In the genomic region with DNA sequence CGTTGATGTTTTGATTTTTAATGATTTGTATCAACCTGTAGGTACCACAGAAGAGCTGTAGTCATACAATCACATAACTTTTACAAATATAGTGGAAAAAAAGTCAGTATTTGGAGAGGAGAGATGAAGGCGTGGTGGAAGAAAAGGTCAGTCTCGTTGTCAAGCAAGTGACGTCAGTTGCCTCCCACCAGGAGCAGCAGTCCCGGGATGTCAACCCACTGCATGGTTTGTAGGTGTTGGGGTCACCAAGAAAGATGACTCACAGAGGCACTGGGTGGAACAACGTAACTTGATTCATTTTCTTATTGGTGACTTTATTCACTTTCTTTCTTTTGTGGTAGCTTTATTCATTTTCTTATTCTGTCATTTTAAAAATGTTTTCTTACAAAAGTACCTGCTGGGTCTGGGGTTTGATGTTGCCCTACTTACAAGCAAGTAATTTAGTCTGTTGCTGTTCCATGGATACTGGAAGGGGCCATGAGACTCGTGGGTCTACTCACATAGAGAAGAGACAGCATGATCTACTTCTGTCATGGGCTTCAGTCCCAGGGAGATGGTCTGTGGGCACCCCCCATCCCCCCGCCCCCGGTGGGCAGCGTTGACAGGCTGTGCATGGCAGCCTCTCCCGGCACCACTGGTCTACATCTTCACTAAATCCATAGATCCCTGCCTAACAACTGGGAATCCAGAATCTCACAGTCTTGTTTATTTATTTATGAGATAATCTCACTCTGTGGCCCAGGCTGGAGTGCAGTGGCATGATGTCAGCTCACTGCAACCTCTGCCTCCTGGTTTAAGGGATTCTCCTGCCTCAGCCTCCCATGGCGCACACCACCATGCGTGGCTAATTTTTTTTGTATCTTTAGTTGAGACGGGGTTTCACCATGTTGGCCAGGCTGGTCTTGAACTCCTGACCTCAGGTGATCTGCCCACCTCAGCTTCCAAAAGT, we compare ENCODE assay signal across 14 cellular contexts. TPM values are rescaled to one million over a fixed set of nuclear protein-coding genes. Genes with fewer than 3 reads are reported as not detected.
DNase-seq lines count a peak whose midpoint lies in the region; ATAC-seq and TF ChIP-seq lines count a peak whose summit lies in the region.
"Had no signal": no experiment of that assay in that cellular context is flagged by ENCODE, and none has a peak within 500 bp of the region (broad histone marks: within the 10 kb centered on the region; RNA-seq: fewer than 3 reads in every experiment).

No MANE protein-coding gene starts in this region.

- H3K4me3 Mint-ChIP-seq in activated naive CD8-positive, alpha-beta T cell treated with anti-CD3 and anti-CD28 coated beads for 36 hours = peak overlapping the region; percentile 12
- H3K4me3 Mint-ChIP-seq in stimulated activated naive CD8-positive, alpha-beta T cell treated with anti-CD3 and anti-CD28 coated beads, Interleukin-15, amount 100 ng/mL, for 72 hours = peak overlapping the region; percentile 24 to 30
- H3K4me3 Mint-ChIP-seq in type B pancreatic cell = no peak overlapping the region

- peaks cover 72% of the 10 kb centered on the region for H3K36me3 Mint-ChIP-seq in activated naive CD8-positive, alpha-beta T cell treated with anti-CD3 and anti-CD28 coated beads for 36 hours
- peaks cover 27% of the 10 kb centered on the region for H3K36me3 Mint-ChIP-seq in type B pancreatic cell

- H3K9me3 Mint-ChIP-seq in activated naive CD8-positive, alpha-beta T cell treated with anti-CD3 and anti-CD28 coated beads for 36 hours = peaks cover 18% of the 10 kb centered on the region
- peaks cover 8 to 28% of the 10 kb centered on the region in 2 donors for H3K9me3 Mint-ChIP-seq in stimulated activated naive CD8-positive, alpha-beta T cell treated with anti-CD3 and anti-CD28 coated beads, Interleukin-15, amount 100 ng/mL, for 72 hours
- peaks cover 12% of the 10 kb centered on the region for H3K9me3 Mint-ChIP-seq in type B pancreatic cell

- DNase-seq in activated gamma-delta T cell treated with anti-CD3 and anti-CD28 coated beads, Interleukin-2, amount 50 U/mL, for 16 hours (ENCODE audit: low read depth) = peak; percentile 25
- DNase-seq in activated gamma-delta T cell treated with Interleukin-2 at 50 U/mL for 16 hours (no peak), type B pancreatic cell (ENCODE audit: extremely low spot score, unreplicated experiment) (no peak), COR-L47 (lab: John Stamatoyannopoulos, UW) (no peak)
- DNase-seq in activated naive CD8-positive, alpha-beta T cell treated with anti-CD3 and anti-CD28 coated beads for 36 hours = peak; percentile 69
- peak in 2 of 3 donors; percentile 31 to 37 for DNase-seq in stimulated activated CD4-positive, alpha-beta T cell treated with anti-CD3 and anti-CD28 coated beads, Interleukin-12 subunit alpha, Interleukin-12 subunit beta, amount 100 ng/mL, for 48 hours (ENCODE audit: low read depth in 2 of 3, low spot score in 1 of 3)
- DNase-seq in stimulated activated naive CD8-positive, alpha-beta T cell treated with anti-CD3 and anti-CD28 coated beads, Interleukin-15, amount 100 ng/mL, for 72 hours = peak in 1 of 2 donors; percentile 60
- DNase-seq: body of pancreas, DMS79, GOT3, kidney glomerular epithelial cell, NCI-H2171 treated with DMSO at 0.1 percent for 48 hours had no signal

- no peak for TF ChIP-seq CTCF in type B pancreatic cell (conservative IDR thresholded peaks at IDR 0.05)

- peaks cover 5% of the 10 kb centered on the region for H3K27me3 Mint-ChIP-seq in activated naive CD8-positive, alpha-beta T cell treated with anti-CD3 and anti-CD28 coated beads for 36 hours
- peaks cover 1% of the 10 kb centered on the region for H3K27me3 Mint-ChIP-seq in stimulated activated naive CD8-positive, alpha-beta T cell treated with anti-CD3 and anti-CD28 coated beads, Interleukin-15, amount 100 ng/mL, for 72 hours
- no peaks in the 10 kb centered on the region for H3K27me3 Mint-ChIP-seq in type B pancreatic cell

- peak overlapping the region; percentile 76 for H3K27ac Mint-ChIP-seq in activated naive CD8-positive, alpha-beta T cell treated with anti-CD3 and anti-CD28 coated beads for 36 hours
- H3K27ac Mint-ChIP-seq in stimulated activated naive CD8-positive, alpha-beta T cell treated with anti-CD3 and anti-CD28 coated beads, Interleukin-15, amount 100 ng/mL, for 72 hours = peak overlapping the region; percentile 35 to 82
- no peak overlapping the region for H3K27ac Mint-ChIP-seq in type B pancreatic cell

- peaks cover 47% of the 10 kb centered on the region for H3K4me1 Mint-ChIP-seq in activated naive CD8-positive, alpha-beta T cell treated with anti-CD3 and anti-CD28 coated beads for 36 hours
- peaks cover 58% of the 10 kb centered on the region for H3K4me1 Mint-ChIP-seq in stimulated activated naive CD8-positive, alpha-beta T cell treated with anti-CD3 and anti-CD28 coated beads, Interleukin-15, amount 100 ng/mL, for 72 hours
- no peaks in the 10 kb centered on the region for H3K4me1 Mint-ChIP-seq in type B pancreatic cell (ENCODE audit: unreplicated experiment)

- peak; percentile 68 for ATAC-seq in stimulated activated naive CD8-positive, alpha-beta T cell treated with anti-CD3 and anti-CD28 coated beads, Interleukin-15, amount 100 ng/mL, for 72 hours
- no peak for ATAC-seq in HG02981 (IDR thresholded peaks at IDR 0.05; ENCODE audit: unreplicated experiment)
- ATAC-seq: body of pancreas, GM12878 had no signal

RNA-seq across cellular contexts. Expression of a gene that starts 36.4 kb away (rescaled TPM):
- total RNA-seq in activated naive CD8-positive, alpha-beta T cell treated with anti-CD3 and anti-CD28 coated beads for 36 hours = 10 to 100 TPM; 28.1 to 29.4 TPM
- 17.0 and 31.2 TPM in 2 replicates for total RNA-seq in type B pancreatic cell (ENCODE audit: low replicate concordance)

Comparison
In these comparisons a context has a peak if more than half of its experiments do, and no peak if none do; other contexts are left out.
1. DNase-seq: peak in activated gamma-delta T cell treated with anti-CD3 and anti-CD28 coated beads, Interleukin-2, amount 50 U/mL, for 16 hours (single experiment), activated naive CD8-positive, alpha-beta T cell treated with anti-CD3 and anti-CD28 coated beads for 36 hours (single experiment) and stimulated activated CD4-positive, alpha-beta T cell treated with anti-CD3 and anti-CD28 coated beads, Interleukin-12 subunit alpha, Interleukin-12 subunit beta, amount 100 ng/mL, for 48 hours (2 of 3); none in activated gamma-delta T cell treated with Interleukin-2 at 50 U/mL for 16 hours (single experiment), type B pancreatic cell (single experiment) and COR-L47 (single experiment).